In genomic region chr6:150600302-150601017, GRCh38 we compare ENCODE assay signal across 9 cellular contexts. TPM values are rescaled to one million over a fixed set of nuclear protein-coding genes. Genes with fewer than 3 reads are reported as not detected.
A peak's percentile ranks its signal among the peaks of the same experiment; 100 is the strongest.
DNase-seq lines count a peak whose midpoint lies in the region; ATAC-seq and TF ChIP-seq lines count a peak whose summit lies in the region.
"Had no signal": no experiment of that assay in that cellular context is flagged by ENCODE, and none has a peak within 500 bp of the region (broad histone marks: within the 10 kb centered on the region; RNA-seq: fewer than 3 reads in every experiment).

No MANE protein-coding gene starts in this region.

- POLR2A ChIA-PET in A673 (lab: Charles Lee; ENCODE audit: low non-redundant PET): no interaction called here
- POLR2A ChIA-PET in activated CD4-positive, alpha-beta memory T cell treated with anti-CD3 and anti-CD28 coated beads, Interleukin-2, amount 10 ng/mL, durations not matched to agents 7 days and 5 days (lab: Charles Lee): interaction anchor here (1.1 kb wide), 1 partner anchor 182 kb away, joined by 8 read pairs; no protein-coding TSS in a partner anchor

- peak overlapping the region; percentile 80 for H3K4me3 Mint-ChIP-seq in activated CD4-positive, alpha-beta memory T cell treated with anti-CD3 and anti-CD28 coated beads, Interleukin-2, amount 10 ng/mL, durations not matched to agents 7 days and 5 days
- peak overlapping the region; percentile 96 for H3K4me3 Mint-ChIP-seq in memory B cell

- peaks cover 51% of the 10 kb centered on the region for H3K27me3 Mint-ChIP-seq in activated CD4-positive, alpha-beta memory T cell treated with anti-CD3 and anti-CD28 coated beads, Interleukin-2, amount 10 ng/mL, durations not matched to agents 7 days and 5 days
- no peaks in the 10 kb centered on the region for H3K27me3 Mint-ChIP-seq in memory B cell

- peaks cover 16% of the 10 kb centered on the region for H3K4me1 Mint-ChIP-seq in activated CD4-positive, alpha-beta memory T cell treated with anti-CD3 and anti-CD28 coated beads, Interleukin-2, amount 10 ng/mL, durations not matched to agents 7 days and 5 days
- peaks cover 42% of the 10 kb centered on the region for H3K4me1 Mint-ChIP-seq in memory B cell

- no peaks in the 10 kb centered on the region for H3K36me3 ChIP-seq in A673 (ENCODE audit: insufficient read depth, low read length, poor library complexity, severe bottlenecking)

- peak; percentile 80 for DNase-seq in A673 (ENCODE audit: low spot score)
- DNase-seq in NCI-H2196 (lab: John Stamatoyannopoulos, UW; ENCODE audit: unreplicated experiment): peak; percentile 68
- DNase-seq in activated CD4-positive, alpha-beta memory T cell treated with anti-CD3 and anti-CD28 coated beads, Interleukin-2, amount 10 ng/mL, durations not matched to agents 7 days and 5 days: peak; percentile 65
- peak; percentile 30 for DNase-seq in effector CD4-positive, alpha-beta T cell
- peak; percentile 90 to 91 for DNase-seq in memory B cell (ENCODE audit: low spot score in 2 of 2)
- peak; percentile 30 for DNase-seq in stimulated activated CD8-positive, alpha-beta memory T cell treated with anti-CD3 and anti-CD28 coated beads, Interleukin-12 subunit alpha, Interleukin-12 subunit beta, amount 100 ng/mL, for 4 hours (ENCODE audit: low read depth)

- H3K4me3 ChIP-seq in A673 (ENCODE audit: low read depth, low read length, poor library complexity, severe bottlenecking): peak overlapping the region; percentile 63

- peak overlapping the region; percentile 40 for H3K27ac Mint-ChIP-seq in activated CD4-positive, alpha-beta memory T cell treated with anti-CD3 and anti-CD28 coated beads, Interleukin-2, amount 10 ng/mL, durations not matched to agents 7 days and 5 days
- peak overlapping the region; percentile 100 for H3K27ac Mint-ChIP-seq in memory B cell

- peaks cover 11% of the 10 kb centered on the region for H3K27me3 ChIP-seq in A673 (replicated peaks; ENCODE audit: insufficient read depth, low read depth, low read length, poor library complexity)

- H3K36me3 Mint-ChIP-seq in activated CD4-positive, alpha-beta memory T cell treated with anti-CD3 and anti-CD28 coated beads, Interleukin-2, amount 10 ng/mL, durations not matched to agents 7 days and 5 days (ENCODE audit: low read depth): no peaks in the 10 kb centered on the region
- peaks cover 4% of the 10 kb centered on the region for H3K36me3 Mint-ChIP-seq in memory B cell

- BruUV-seq in A673 (replicated peaks; lab: Mats Ljungman, UMichigan): no TSS peak

- no peaks in the 10 kb centered on the region for H3K9me3 ChIP-seq in A673 (ENCODE audit: low read depth, low read length, poor library complexity, severe bottlenecking)

- no peaks in the 10 kb centered on the region for H3K9me3 Mint-ChIP-seq in activated CD4-positive, alpha-beta memory T cell treated with anti-CD3 and anti-CD28 coated beads, Interleukin-2, amount 10 ng/mL, durations not matched to agents 7 days and 5 days
- H3K9me3 Mint-ChIP-seq in memory B cell: no peaks in the 10 kb centered on the region

- no peaks in the 10 kb centered on the region for H3K4me1 ChIP-seq in A673 (ENCODE audit: insufficient read depth, low read length, poor library complexity, severe bottlenecking)

- CTCF ChIA-PET in A673 (lab: Charles Lee): interaction anchor here (1.2 kb wide), 1 partner anchor 182 kb away, joined by 3 read pairs; no protein-coding TSS in a partner anchor
- CTCF ChIA-PET in activated CD4-positive, alpha-beta memory T cell treated with anti-CD3 and anti-CD28 coated beads, Interleukin-2, amount 10 ng/mL, durations not matched to agents 7 days and 5 days (lab: Charles Lee): interaction anchor here (0.7 to 1.9 kb wide), 10 partner anchors 10 to 529 kb away, joined by 3 to 13 read pairs (median 4); no protein-coding TSS in a partner anchor

- ATAC-seq in GM18511 (IDR thresholded peaks at IDR 0.05; ENCODE audit: unreplicated experiment) (peak; percentile 80), HG03039 (IDR thresholded peaks at IDR 0.05; ENCODE audit: unreplicated experiment) (peak; percentile 63), memory B cell (ENCODE audit: low read depth) (peak; percentile 71)

- peak; percentile 53 for TF ChIP-seq CTCF in A673 (conservative IDR thresholded peaks at IDR 0.05; ENCODE audit: low read depth, low read length)

- intact Hi-C loops in A673 (cut with micrococcal nuclease; ENCODE audit: unreplicated experiment): loop anchor here (1.0 to 10.0 kb wide), 3 partner anchors 144 to 204 kb away; no protein-coding TSS in a partner anchor

- no peak overlapping the region for H3K27ac ChIP-seq in A673 (ENCODE audit: low read depth, low read length, poor library complexity, severe bottlenecking)
- H3K27ac ChIP-seq: HL-60 had no signal

RNA-seq across cellular contexts. Expression of gene PLEKHG1, which starts 0.8 kb away (rescaled TPM):
- 4.1 and 4.5 TPM in 2 replicates for total RNA-seq in A673 (2021)
- 1 to 10 TPM; 2.3 to 2.9 TPM for total RNA-seq in activated CD4-positive, alpha-beta memory T cell treated with anti-CD3 and anti-CD28 coated beads, Interleukin-2, amount 10 ng/mL, durations not matched to agents 7 days and 5 days

Comparison
In these comparisons a context has a peak if more than half of its experiments do, and no peak if none do; other contexts are left out.
1. DNase-seq: peak in every context shown above with its lines; median percentile 90 in memory B cell; 80 in A673; 68 in NCI-H2196; 65 in activated CD4-positive, alpha-beta memory T cell treated with anti-CD3 and anti-CD28 coated beads, Interleukin-2, amount 10 ng/mL, durations not matched to agents 7 days and 5 days; 30 in effector CD4-positive, alpha-beta T cell; 30 in stimulated activated CD8-positive, alpha-beta memory T cell treated with anti-CD3 and anti-CD28 coated beads, Interleukin-12 subunit alpha, Interleukin-12 subunit beta, amount 100 ng/mL, for 4 hours.